In the genomic region with DNA sequence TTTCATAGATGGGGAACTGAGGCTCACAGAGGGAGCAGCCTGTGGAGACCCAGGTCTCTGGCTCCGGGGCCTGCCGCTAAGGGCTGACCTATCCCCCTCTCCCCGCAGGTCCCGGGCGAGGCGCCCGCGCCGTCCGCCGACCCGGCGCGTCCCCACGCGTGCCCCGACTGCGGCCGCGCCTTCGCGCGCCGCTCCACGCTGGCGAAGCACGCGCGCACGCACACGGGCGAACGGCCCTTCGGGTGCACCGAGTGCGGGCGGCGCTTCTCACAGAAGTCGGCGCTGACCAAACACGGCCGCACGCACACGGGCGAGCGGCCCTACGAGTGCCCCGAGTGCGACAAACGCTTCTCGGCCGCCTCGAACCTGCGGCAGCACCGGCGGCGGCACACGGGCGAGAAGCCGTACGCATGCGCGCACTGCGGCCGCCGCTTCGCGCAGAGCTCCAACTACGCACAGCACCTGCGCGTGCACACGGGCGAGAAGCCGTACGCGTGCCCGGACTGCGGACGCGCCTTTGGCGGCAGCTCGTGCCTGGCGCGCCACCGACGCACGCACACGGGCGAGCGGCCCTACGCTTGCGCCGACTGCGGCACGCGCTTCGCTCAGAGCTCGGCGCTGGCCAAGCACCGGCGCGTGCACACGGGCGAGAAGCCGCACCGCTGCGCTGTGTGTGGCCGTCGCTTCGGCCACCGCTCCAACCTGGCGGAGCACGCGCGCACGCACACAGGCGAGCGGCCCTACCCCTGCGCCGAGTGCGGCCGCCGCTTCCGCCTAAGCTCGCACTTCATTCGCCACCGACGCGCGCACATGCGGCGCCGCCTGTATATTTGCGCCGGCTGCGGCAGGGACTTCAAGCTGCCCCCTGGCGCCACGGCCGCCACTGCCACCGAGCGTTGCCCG, we compare ENCODE assay signal across 8 cellular contexts. TPM values are rescaled to one million over a fixed set of nuclear protein-coding genes. Genes with fewer than 3 reads are reported as not detected.
DNase-seq lines count a peak whose midpoint lies in the region; ATAC-seq and TF ChIP-seq lines count a peak whose summit lies in the region.

No MANE protein-coding gene starts in this region.

- WGBS in right cardiac atrium, result under 1% methylated on average over 142 of the region's 142 CpGs
- 1% methylated on average over 142 of the region's 142 CpGs for WGBS in urinary bladder

- intact Hi-C loops in right cardiac atrium (cut with DNase I), result no loop called here

- TF ChIP-seq CTCF in LNCaP clone FGC (IDR thresholded peaks at IDR 0.05; ENCODE audit: control insufficient read depth, extremely low read depth, insufficient read depth), result peak; percentile 40

- peak; percentile 73 for ATAC-seq in GM21737 (IDR thresholded peaks at IDR 0.05; ENCODE audit: unreplicated experiment)
- ATAC-seq in right cardiac atrium, result peak; percentile 96

- H3K27ac ChIP-seq in right cardiac atrium (ENCODE audit: low read length) (peak overlapping the region; percentile 75), urinary bladder (ENCODE audit: low read depth) (peak overlapping the region; percentile 65)

- H3K9me3 ChIP-seq in right cardiac atrium (ENCODE audit: control insufficient read depth, low read length), result no peaks in the 10 kb centered on the region

- no peaks in the 10 kb centered on the region for H3K36me3 ChIP-seq in urinary bladder (ENCODE audit: insufficient read depth)

- H3K27me3 ChIP-seq in right cardiac atrium (ENCODE audit: control insufficient read depth, insufficient read depth), result no peaks in the 10 kb centered on the region

- H3K4me1 ChIP-seq in right cardiac atrium (ENCODE audit: control insufficient read depth, insufficient read depth, low read length) (no peaks in the 10 kb centered on the region), urinary bladder (ENCODE audit: insufficient read depth) (no peaks in the 10 kb centered on the region)

- peak; percentile 95 for DNase-seq in Daoy (ENCODE audit: low read depth)
- DNase-seq in LNCaP clone FGC (ENCODE audit: low read depth), result peak; percentile 92
- DNase-seq in T follicular helper cell (ENCODE audit: low read depth), result peak; percentile 83
- peak; percentile 74 for DNase-seq in amniotic stem cell (lab: John Stamatoyannopoulos, UW)
- peak; percentile 89 to 96 (median 94) for DNase-seq in right cardiac atrium
- peak; percentile 84 for DNase-seq in pulmonary artery endothelial cell (ENCODE audit: low read depth, low spot score)

- H3K4me3 ChIP-seq in LNCaP clone FGC (ENCODE audit: low read depth, low read length), result peak overlapping the region; percentile 52
- H3K4me3 ChIP-seq in right cardiac atrium (ENCODE audit: low read length), result peak overlapping the region; percentile 65
- H3K4me3 ChIP-seq in urinary bladder (ENCODE audit: low read depth, low read length), result peak overlapping the region; percentile 67

RNA-seq across cellular contexts. Expression of gene ZNF771, which starts 10.3 kb away (rescaled TPM):
- 13.8 and 19.7 TPM in 2 replicates for total RNA-seq in Daoy (2014; rRNA removed; shearing (Covaris generic))
- 10 to 100 TPM in 1 of 4 donors, 1 to 10 TPM in 3; 4.4 to 11.9 (median 7.0) TPM for total RNA-seq in right cardiac atrium
- polyA plus RNA-seq in right cardiac atrium, result 5.0 TPM
- 7.9 and 8.4 TPM in 2 replicates for total RNA-seq in pulmonary artery endothelial cell
- total RNA-seq in urinary bladder, result 5.2 TPM
- polyA plus RNA-seq in urinary bladder, result 18.6 TPM

RNA-seq across cellular contexts. Expression of gene DCTPP1, which starts 12.1 kb away (rescaled TPM):
- 27.3 and 30.3 TPM in 2 replicates for total RNA-seq in Daoy (2014; rRNA removed; shearing (Covaris generic))
- total RNA-seq in right cardiac atrium (10 to 100 TPM; 26.9 to 46.2 (median 30.5) TPM), pulmonary artery endothelial cell (37.5 and 38.2 TPM in 2 replicates), urinary bladder (8.0 TPM)
- polyA plus RNA-seq in right cardiac atrium (20.9 TPM), urinary bladder (36.7 TPM)

RNA-seq across cellular contexts. Expression of gene ZNF48, which starts 22.5 kb away (rescaled TPM):
- 6.0 and 6.3 TPM in 2 replicates for total RNA-seq in Daoy (2014; rRNA removed; shearing (Covaris generic))
- total RNA-seq in right cardiac atrium, result 1 to 10 TPM; 6.2 to 8.0 (median 7.5) TPM
- polyA plus RNA-seq in right cardiac atrium, result 3.6 TPM
- 13.6 and 15.6 TPM in 2 replicates for total RNA-seq in pulmonary artery endothelial cell
- total RNA-seq in urinary bladder, result 6.7 TPM
- polyA plus RNA-seq in urinary bladder, result 10.2 TPM

RNA-seq across cellular contexts. Expression of gene SEPHS2, which starts 28.0 kb away (rescaled TPM):
- 5.0 and 6.4 TPM in 2 replicates for total RNA-seq in Daoy (2014; rRNA removed; shearing (Covaris generic))
- total RNA-seq in right cardiac atrium, result 10 to 100 TPM; 34.8 to 41.1 (median 36.4) TPM
- 29.4 TPM for polyA plus RNA-seq in right cardiac atrium
- 16.6 and 18.3 TPM in 2 replicates for total RNA-seq in pulmonary artery endothelial cell
- total RNA-seq in urinary bladder, result 7.1 TPM
- 45.8 TPM for polyA plus RNA-seq in urinary bladder

RNA-seq across cellular contexts. Expression of gene SEPTIN1, which starts 35.3 kb away (rescaled TPM):
- total RNA-seq in Daoy (2014; rRNA removed; shearing (Covaris generic)), result not detected in 2 replicates
- total RNA-seq in right cardiac atrium, result 1 to 10 TPM; 1.1 to 3.6 (median 2.7) TPM
- 1.6 TPM for polyA plus RNA-seq in right cardiac atrium
- total RNA-seq in pulmonary artery endothelial cell, result 0.13 TPM in 1 of 2 replicates, not detected in the other
- total RNA-seq in urinary bladder, result 0.37 TPM
- polyA plus RNA-seq in urinary bladder, result 3.5 TPM

Comparison
In these comparisons a context has a peak if more than half of its experiments do, and no peak if none do; other contexts are left out.
1. Peak in every context shown above with its lines: DNase-seq, ATAC-seq, H3K4me3 ChIP-seq and H3K27ac ChIP-seq.